In the genomic region with DNA sequence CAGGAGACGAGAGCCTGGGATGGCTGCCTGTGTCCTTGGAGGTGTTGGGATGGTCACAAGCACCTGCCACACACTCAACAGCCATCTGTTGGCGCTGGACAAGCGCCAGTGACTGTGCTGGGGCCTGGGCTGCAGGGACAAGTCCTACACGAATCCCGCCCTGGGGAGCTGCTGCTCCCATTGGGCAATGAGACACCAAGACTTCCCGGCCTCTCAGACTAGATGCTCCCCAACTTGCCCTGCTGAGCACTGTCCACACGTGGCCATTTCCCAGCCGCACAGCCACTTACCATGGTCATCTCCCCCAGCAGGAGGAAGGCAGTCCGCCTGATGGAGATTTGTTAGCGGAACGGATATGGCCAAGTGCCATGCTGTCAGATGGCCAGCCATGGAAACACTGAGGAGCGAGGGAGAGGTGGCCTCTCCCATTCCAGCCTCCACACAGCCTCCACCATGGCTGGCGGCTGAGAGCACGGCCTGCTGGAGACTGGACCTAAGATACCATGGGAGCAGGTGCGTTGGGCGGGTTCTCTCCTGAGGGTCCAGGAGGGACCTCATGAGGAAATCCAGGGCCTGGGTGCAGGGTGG, we compare ENCODE assay signal across 24 cellular contexts. TPM values are rescaled to one million over a fixed set of nuclear protein-coding genes. Genes with fewer than 3 reads are reported as not detected.
DNase-seq lines count a peak whose midpoint lies in the region; ATAC-seq, FAIRE-seq and TF ChIP-seq lines count a peak whose summit lies in the region.
"Had no signal": no experiment of that assay in that cellular context is flagged by ENCODE, and none has a peak within 500 bp of the region (broad histone marks: within the 10 kb centered on the region; RNA-seq: fewer than 3 reads in every experiment).

No MANE protein-coding gene starts in this region.

- H3K4me3 Mint-ChIP-seq in activated T-helper 1 cell treated with anti-CD3 and anti-CD28 coated beads, Interleukin-12 subunit alpha, Interleukin-12 subunit beta, Interleukin-2, Interleukin-4 antibody, amounts not matched to agents 30 ng/mL and 10 ng/mL and 1 ng/mL, durations not matched to agents 14 hours and 24 hours and 36 hours, result no peak overlapping the region
- H3K4me3 Mint-ChIP-seq: activated CD4-positive, alpha-beta T cell treated with anti-CD3 and anti-CD28 coated beads, Interleukin-2, amount 10 ng/mL, durations not matched to agents 7 days and 5 days; activated naive CD8-positive, alpha-beta T cell; natural killer cell treated with Interleukin-12 subunit alpha and Interleukin-12 subunit beta and Interleukin-15 and Interleukin-18, amount 100 ng/mL, for 72 hours had no signal

- H3K4me1 ChIP-seq in BLaER1 (peaks cover 91% of the 10 kb centered on the region), kidney (ENCODE audit: control insufficient read depth in 1 of 2, insufficient read depth in 1 of 2, low read depth in 1 of 2, low read length in 2 of 2) (no peaks in the 10 kb centered on the region)

- intact Hi-C loops in activated T-helper 1 cell treated with anti-CD3 and anti-CD28 coated beads, Interleukin-12 subunit alpha, Interleukin-12 subunit beta, Interleukin-2, Interleukin-4 antibody, amounts not matched to agents 30 ng/mL and 10 ng/mL and 1 ng/mL, durations not matched to agents 14 hours and 24 hours and 36 hours (cut with micrococcal nuclease), result no loop called here
- intact Hi-C loops in kidney (cut with DNase I), result loop anchor here (10.0 kb wide), 1 partner anchor 156 kb away; a partner anchor contains a TSS

- peaks cover 53% of the 10 kb centered on the region for H3K4me1 Mint-ChIP-seq in activated T-helper 1 cell treated with anti-CD3 and anti-CD28 coated beads, Interleukin-12 subunit alpha, Interleukin-12 subunit beta, Interleukin-2, Interleukin-4 antibody, amounts not matched to agents 30 ng/mL and 10 ng/mL and 1 ng/mL, durations not matched to agents 14 hours and 24 hours and 36 hours (ENCODE audit: low read depth)

- peak overlapping the region; percentile 73; the same call in 1 of the 2 replicates for H3K4me2 ChIP-seq in BLaER1

- DNase-seq in DMS 273 (lab: John Stamatoyannopoulos, UW; ENCODE audit: unreplicated experiment) (peak; percentile 63), kidney (peak; percentile 43), AG08396 (ENCODE audit: low spot score) (no peak)
- no peak for DNase-seq in activated T-helper 1 cell treated with anti-CD3 and anti-CD28 coated beads, Interleukin-12 subunit alpha, Interleukin-12 subunit beta, Interleukin-2, Interleukin-4 antibody, amounts not matched to agents 30 ng/mL and 10 ng/mL and 1 ng/mL, durations not matched to agents 14 hours and 24 hours and 36 hours (ENCODE audit: low spot score)
- DNase-seq: activated CD4-positive, alpha-beta T cell treated with anti-CD3 and anti-CD28 coated beads, Interleukin-2, amount 10 ng/mL, durations not matched to agents 7 days and 5 days; activated T-cell treated with anti-CD3 and anti-CD28 coated beads for 4 hours; NCI-H1105; NCI-H69; stimulated activated CD4-positive, alpha-beta T cell treated with anti-CD3 and anti-CD28 coated beads, Interleukin-4, amount 100 ng/mL, for 1 hour; stomach; transverse colon had no signal

- no peaks in the 10 kb centered on the region for H3K27me3 Mint-ChIP-seq in activated T-helper 1 cell treated with anti-CD3 and anti-CD28 coated beads, Interleukin-12 subunit alpha, Interleukin-12 subunit beta, Interleukin-2, Interleukin-4 antibody, amounts not matched to agents 30 ng/mL and 10 ng/mL and 1 ng/mL, durations not matched to agents 14 hours and 24 hours and 36 hours (ENCODE audit: insufficient read depth)
- H3K27me3 Mint-ChIP-seq: activated CD4-positive, alpha-beta T cell treated with anti-CD3 and anti-CD28 coated beads, Interleukin-2, amount 10 ng/mL, durations not matched to agents 7 days and 5 days; activated naive CD8-positive, alpha-beta T cell; natural killer cell treated with Interleukin-12 subunit alpha and Interleukin-12 subunit beta and Interleukin-15 and Interleukin-18, amount 100 ng/mL, for 72 hours had no signal

- no peaks in the 10 kb centered on the region for H3K9me3 Mint-ChIP-seq in activated T-helper 1 cell treated with anti-CD3 and anti-CD28 coated beads, Interleukin-12 subunit alpha, Interleukin-12 subunit beta, Interleukin-2, Interleukin-4 antibody, amounts not matched to agents 30 ng/mL and 10 ng/mL and 1 ng/mL, durations not matched to agents 14 hours and 24 hours and 36 hours
- H3K9me3 Mint-ChIP-seq: activated CD4-positive, alpha-beta T cell treated with anti-CD3 and anti-CD28 coated beads, Interleukin-2, amount 10 ng/mL, durations not matched to agents 7 days and 5 days; natural killer cell treated with Interleukin-12 subunit alpha and Interleukin-12 subunit beta and Interleukin-15 and Interleukin-18, amount 100 ng/mL, for 72 hours had no signal

- H3K4me3 ChIP-seq in BLaER1, result no peak overlapping the region
- H3K4me3 ChIP-seq in kidney (ENCODE audit: low read length in 2 of 2), result no peak overlapping the region
- H3K4me3 ChIP-seq: skin epidermis, stomach, transverse colon had no signal

- H3K36me3 Mint-ChIP-seq in activated T-helper 1 cell treated with anti-CD3 and anti-CD28 coated beads, Interleukin-12 subunit alpha, Interleukin-12 subunit beta, Interleukin-2, Interleukin-4 antibody, amounts not matched to agents 30 ng/mL and 10 ng/mL and 1 ng/mL, durations not matched to agents 14 hours and 24 hours and 36 hours (ENCODE audit: low read depth), result peaks cover 42% of the 10 kb centered on the region

- no peak overlapping the region for H3K27ac ChIP-seq in BLaER1
- H3K27ac ChIP-seq in kidney (ENCODE audit: low read depth in 2 of 2, low read length in 2 of 2), result no peak overlapping the region
- H3K27ac ChIP-seq: skin epidermis, stomach, transverse colon, VCaP had no signal

- no peak for TF ChIP-seq CTCF in kidney (IDR thresholded peaks at IDR 0.05; ENCODE audit: borderline replicate concordance, extremely low read depth, insufficient read depth)

- H3K9ac ChIP-seq in BLaER1 (no peak overlapping the region), kidney (ENCODE audit: low read length in 2 of 2) (no peak overlapping the region)

- no peak for FAIRE-seq in kidney (lab: Jason Lieb, UNC)

- H3K9me3 ChIP-seq in BLaER1 (no peaks in the 10 kb centered on the region), kidney (ENCODE audit: control insufficient read depth in 1 of 2, low read length in 2 of 2) (no peaks in the 10 kb centered on the region)
- H3K9me3 ChIP-seq: stomach, transverse colon had no signal

- ATAC-seq in GM18868 (IDR thresholded peaks at IDR 0.05; ENCODE audit: unreplicated experiment) (no peak), HG03196 (IDR thresholded peaks at IDR 0.05; ENCODE audit: unreplicated experiment) (no peak)
- ATAC-seq: HCT116; natural killer cell treated with Interleukin-12 subunit alpha and Interleukin-12 subunit beta and Interleukin-15 and Interleukin-18, amount 100 ng/mL, for 72 hours had no signal

- H3K36me3 ChIP-seq in BLaER1 (peaks cover 53% of the 10 kb centered on the region), kidney (ENCODE audit: control insufficient read depth in 1 of 2, insufficient read depth in 2 of 2, low read length in 2 of 2) (peaks cover 14 to 35% of the 10 kb centered on the region in 2 donors)

- H3K27me3 ChIP-seq in BLaER1, result no peaks in the 10 kb centered on the region
- H3K27me3 ChIP-seq: stomach, transverse colon had no signal

- peak overlapping the region; percentile 48 for H3K27ac Mint-ChIP-seq in activated T-helper 1 cell treated with anti-CD3 and anti-CD28 coated beads, Interleukin-12 subunit alpha, Interleukin-12 subunit beta, Interleukin-2, Interleukin-4 antibody, amounts not matched to agents 30 ng/mL and 10 ng/mL and 1 ng/mL, durations not matched to agents 14 hours and 24 hours and 36 hours
- H3K27ac Mint-ChIP-seq: activated naive CD8-positive, alpha-beta T cell had no signal

- peaks cover 90% of the 10 kb centered on the region for H4K20me1 ChIP-seq in BLaER1

RNA-seq across cellular contexts. Expression of a gene that starts 43.9 kb away (rescaled TPM):
- not detected in 2 replicates for total RNA-seq in activated T-helper 1 cell treated with anti-CD3 and anti-CD28 coated beads, Interleukin-12 subunit alpha, Interleukin-12 subunit beta, Interleukin-2, Interleukin-4 antibody, amounts not matched to agents 30 ng/mL and 10 ng/mL and 1 ng/mL, durations not matched to agents 14 hours and 24 hours and 36 hours
- total RNA-seq in kidney, result 1.0 TPM
- not detected for polyA plus RNA-seq in kidney (ENCODE audit: insufficient read depth, low read depth, low replicate concordance)
- total RNA-seq: activated CD4-positive, alpha-beta T cell treated with anti-CD3 and anti-CD28 coated beads, Interleukin-2, amount 10 ng/mL, durations not matched to agents 7 days and 5 days; Daoy; kidney epithelial cell; mesenteric fat pad; natural killer cell treated with Interleukin-12 subunit alpha and Interleukin-12 subunit beta and Interleukin-15 and Interleukin-18, amount 100 ng/mL, for 72 hours; OCI-LY7; T-helper 2 cell treated with Interferon-gamma antibody and Interleukin-4, amounts not matched to agents 100 ng/mL and 5 ng/mL, for 36 hours had no signal

RNA-seq across cellular contexts. Expression of a gene that starts 58.2 kb away (rescaled TPM):
- 26.9 and 28.0 TPM in 2 replicates for total RNA-seq in activated T-helper 1 cell treated with anti-CD3 and anti-CD28 coated beads, Interleukin-12 subunit alpha, Interleukin-12 subunit beta, Interleukin-2, Interleukin-4 antibody, amounts not matched to agents 30 ng/mL and 10 ng/mL and 1 ng/mL, durations not matched to agents 14 hours and 24 hours and 36 hours
- total RNA-seq in kidney, result 31.3 TPM
- 34.6 TPM for polyA plus RNA-seq in kidney (ENCODE audit: insufficient read depth, low read depth, low replicate concordance)

Comparison
In these comparisons a context has a peak if more than half of its experiments do, and no peak if none do; other contexts are left out.
1. DNase-seq: peak in DMS 273 (single experiment) and kidney (single experiment); none in activated T-helper 1 cell treated with anti-CD3 and anti-CD28 coated beads, Interleukin-12 subunit alpha, Interleukin-12 subunit beta, Interleukin-2, Interleukin-4 antibody, amounts not matched to agents 30 ng/mL and 10 ng/mL and 1 ng/mL, durations not matched to agents 14 hours and 24 hours and 36 hours (single experiment) and AG08396 (single experiment).